Comparison of ENCODE assay signal across 8 cellular contexts in the genomic region with DNA sequence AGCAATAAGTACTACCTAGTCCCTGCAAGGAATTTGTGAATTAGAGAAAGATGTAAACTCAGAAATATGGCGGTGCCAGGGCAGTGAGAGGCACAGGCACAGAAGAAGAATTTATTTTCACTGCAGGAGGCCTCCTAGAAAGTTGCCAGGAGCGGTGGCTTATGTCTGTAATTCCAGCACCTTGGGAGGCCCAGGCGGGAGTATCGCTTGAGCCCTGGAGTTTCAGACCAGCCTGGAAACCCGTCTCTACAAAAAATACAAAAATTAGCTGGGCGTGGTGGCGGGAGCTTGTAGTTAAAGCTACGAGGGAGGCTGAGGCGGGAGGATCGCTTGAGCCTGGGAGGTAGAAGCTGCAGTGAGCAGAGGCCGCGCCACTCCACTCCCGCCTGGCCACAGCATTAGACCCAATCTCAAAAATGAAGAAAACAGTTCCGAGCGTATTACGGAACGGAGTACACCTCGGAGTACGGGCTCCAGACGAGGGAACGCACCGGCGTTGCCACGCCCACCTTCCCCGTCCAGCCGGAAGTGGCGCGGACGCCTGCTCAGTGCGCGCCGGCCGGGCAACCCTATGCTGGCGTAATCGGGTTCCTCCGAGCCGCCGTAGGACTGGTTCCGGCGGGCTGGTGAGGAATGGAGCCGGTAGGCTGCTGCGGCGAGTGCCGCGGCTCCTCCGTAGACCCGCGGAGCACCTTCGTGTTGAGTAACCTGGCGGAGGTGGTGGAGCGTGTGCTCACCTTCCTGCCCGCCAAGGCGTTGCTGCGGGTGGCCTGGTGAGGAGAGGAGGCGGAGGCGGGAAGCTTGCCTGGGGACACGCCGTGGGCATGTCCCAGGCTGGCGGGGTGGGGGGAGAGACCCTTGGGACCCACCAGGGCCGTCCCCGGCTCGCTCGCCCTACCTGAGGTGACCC. TPM values are rescaled to one million over a fixed set of nuclear protein-coding genes. Genes with fewer than 3 reads are reported as not detected.
DNase-seq lines count a peak whose midpoint lies in the region; ATAC-seq, FAIRE-seq and TF ChIP-seq lines count a peak whose summit lies in the region.

A gene (plus strand): TSS at position 548 of the 910 bp plus-strand sequence. CDS start 86 bp downstream, at position 634.

- FAIRE-seq in pancreas (lab: Jason Lieb, UNC), result no peak

- intact Hi-C loops in Right ventricle myocardium inferior (cut with DNase I), result loop anchor here (5.0 kb wide), 1 partner anchor 61 kb away; a partner anchor contains a TSS
- intact Hi-C loops in pancreas (cut with DNase I), result loop anchor here in 1 of 3 donors (10.0 kb wide), 1 partner anchor 59 kb away; a partner anchor contains a TSS
- intact Hi-C loops in thyroid gland (cut with DNase I), result loop anchor here (5.0 kb wide), 1 partner anchor 51 kb away; no protein-coding TSS in a partner anchor

- H3K27me3 ChIP-seq in pancreas, result no peaks in the 10 kb centered on the region
- H3K27me3 ChIP-seq in thyroid gland, result no peaks in the 10 kb centered on the region

- WGBS in pancreas, 2 donors, result 2% methylated on average over 54 to 63 of the region's 63 CpGs
- 3 to 7% methylated on average over 18 to 43 of the region's 63 CpGs for WGBS in thyroid gland, 2 donors

- TF ChIP-seq CTCF in GM12864 (IDR thresholded peaks at IDR 0.05; ENCODE audit: low read depth, low read length, missing control alignments) (no peak), pancreas (IDR thresholded peaks at IDR 0.05) (no peak), thyroid gland (IDR thresholded peaks at IDR 0.05) (no peak)

- DNase-seq in GM12864 (ENCODE audit: low read depth) (peak; percentile 76), NCI-H1092 (lab: John Stamatoyannopoulos, UW) (peak; percentile 68), SW 1271 (lab: John Stamatoyannopoulos, UW) (peak; percentile 86 to 91), Right ventricle myocardium inferior (ENCODE audit: missing footprints) (peak; percentile 97), pancreas (peak; percentile 89 to 97 (median 94)), thyroid gland (peak; percentile 93 to 94)
- DNase-seq in activated naive CD8-positive, alpha-beta T cell treated with anti-CD3 and anti-CD28 coated beads, Interleukin-2, amount 50 U/mL, for 16 hours (ENCODE audit: low read depth, low spot score), result peak; percentile 83

- peak; percentile 92 for ATAC-seq in HG02610 (IDR thresholded peaks at IDR 0.05; ENCODE audit: unreplicated experiment)
- ATAC-seq in Right ventricle myocardium inferior, result peak; percentile 99
- peak; percentile 97 to 99 (median 98) for ATAC-seq in pancreas

- H3K36me3 ChIP-seq in pancreas (no peaks in the 10 kb centered on the region), thyroid gland (no peaks in the 10 kb centered on the region)

- H3K9me3 ChIP-seq in pancreas, result no peaks in the 10 kb centered on the region
- H3K9me3 ChIP-seq in thyroid gland, result no peaks in the 10 kb centered on the region

- H3K4me3 ChIP-seq in GM12864 (ENCODE audit: low read depth, low read length) (peak within 1 kb of the TSS; percentile 78), pancreas (peak within 1 kb of the TSS; percentile 65 to 98 (median 84)), thyroid gland (replicated peaks in 1 of 3) (peak within 1 kb of the TSS; percentile 54 to 86 (median 66))

- peak in 1 of 2 donors; percentile 76 for TF ChIP-seq POLR2A in thyroid gland (IDR thresholded peaks at IDR 0.05)

- peaks cover 0 to 6% (median 0%) of the 10 kb centered on the region in 3 donors for H3K4me1 ChIP-seq in pancreas
- H3K4me1 ChIP-seq in thyroid gland, result peaks cover 0 to 11% of the 10 kb centered on the region in 2 donors

- H3K27ac ChIP-seq in pancreas (peak within 1 kb of the TSS; percentile 46 to 82 (median 79)), thyroid gland (peak within 1 kb of the TSS; percentile 42 to 68 (median 63))

RNA-seq across cellular contexts. Expression of the gene that starts here (rescaled TPM):
- total RNA-seq in Right ventricle myocardium inferior, result 19.2 TPM
- 10 to 100 TPM; 12.1 to 14.9 (median 12.7) TPM for total RNA-seq in pancreas
- 1 to 10 TPM; 3.1 to 7.1 TPM for polyA plus RNA-seq in pancreas
- 10 to 100 TPM; 21.4 to 31.3 (median 24.2) TPM for total RNA-seq in thyroid gland

Comparison
In these comparisons a context has a peak if more than half of its experiments do, and no peak if none do; other contexts are left out.
1. Peak in every context shown above with its lines: DNase-seq, ATAC-seq, H3K4me3 ChIP-seq and H3K27ac ChIP-seq.